12 cellular contexts compared by ENCODE assay signal in the genomic region with DNA sequence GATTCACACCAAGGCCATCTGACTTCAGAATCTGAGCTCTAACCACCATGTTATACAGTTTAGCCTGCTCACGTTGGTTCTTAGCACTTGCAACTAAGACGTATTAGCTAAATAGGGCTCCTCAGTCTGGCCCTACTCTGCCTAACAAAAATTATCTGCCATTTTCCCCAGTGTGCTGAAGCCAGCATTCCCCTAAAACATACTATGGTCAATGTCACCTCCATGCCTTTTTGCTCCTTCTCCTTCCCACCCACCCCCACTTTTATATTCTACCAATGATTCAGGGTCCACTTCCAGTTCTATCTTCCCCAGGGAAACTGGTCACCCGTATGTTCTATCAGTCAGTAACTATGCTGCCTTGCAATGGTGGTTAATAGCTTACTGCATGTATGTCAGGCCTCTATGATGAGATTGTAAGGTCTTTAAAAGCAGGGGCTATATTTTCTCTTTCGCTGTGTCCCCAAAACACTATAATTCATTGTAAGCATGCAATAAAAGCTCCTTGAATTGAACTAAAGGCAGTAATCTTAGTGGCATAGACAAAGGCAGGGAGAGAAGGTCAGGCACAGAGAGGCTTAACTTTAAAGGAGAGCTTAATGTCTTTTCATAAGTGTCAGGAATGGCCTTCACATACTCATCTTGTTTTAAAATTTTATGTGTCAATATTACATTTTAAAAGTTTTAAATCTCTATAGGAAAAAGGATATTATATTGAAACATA. TPM values are rescaled to one million over a fixed set of nuclear protein-coding genes. Genes with fewer than 3 reads are reported as not detected.
A peak's percentile ranks its signal among the peaks of the same experiment; 100 is the strongest.
DNase-seq lines count a peak whose midpoint lies in the region; ATAC-seq, FAIRE-seq and TF ChIP-seq lines count a peak whose summit lies in the region.
"Had no signal": no experiment of that assay in that cellular context is flagged by ENCODE, and none has a peak within 500 bp of the region (broad histone marks: within the 10 kb centered on the region; RNA-seq: fewer than 3 reads in every experiment).

No MANE protein-coding gene starts in this region.

- POLR2A ChIA-PET in endothelial cell of umbilical vein (lab: Charles Lee): interaction anchor here (0.5 to 0.7 kb wide), 3 partner anchors 22 to 455 kb away, joined by 3 read pairs; no protein-coding TSS in a partner anchor

- H3K4me2 ChIP-seq in endothelial cell of umbilical vein (ENCODE audit: insufficient read depth, low read length): no peak overlapping the region
- H3K4me2 ChIP-seq in osteoblast (ENCODE audit: insufficient read depth, low read length): peak overlapping the region; percentile 49

- no TSS peak for BruUV-seq in endothelial cell of umbilical vein (replicated peaks; lab: Mats Ljungman, UMichigan)

- no peak overlapping the region for H3K4me3 ChIP-seq in endothelial cell of umbilical vein (replicated peaks in 1 of 3; ENCODE audit: insufficient read depth in 1 of 3, low read depth in 1 of 3, low read length in 3 of 3)
- H3K4me3 ChIP-seq in osteoblast (ENCODE audit: insufficient read depth, low read length): no peak overlapping the region
- H3K4me3 ChIP-seq in vagina: no peak overlapping the region

- TF ChIP-seq CTCF in natural killer cell (IDR thresholded peaks at IDR 0.05): no peak
- no peak for TF ChIP-seq CTCF in endothelial cell of umbilical vein (IDR thresholded peaks at IDR 0.05; ENCODE audit: extremely low read depth in 1 of 2, insufficient read depth in 1 of 2, low read depth in 1 of 2, low read length in 2 of 2)
- TF ChIP-seq CTCF in osteoblast (IDR thresholded peaks at IDR 0.05; ENCODE audit: extremely low read depth, low read depth, low read length): no peak
- no peak for TF ChIP-seq CTCF in vagina (IDR thresholded peaks at IDR 0.05)

- H3K4me1 ChIP-seq in endothelial cell of umbilical vein (ENCODE audit: control insufficient read depth, extremely low read depth, insufficient read depth, low read length) (peaks cover 34% of the 10 kb centered on the region), osteoblast (ENCODE audit: insufficient read depth, low read length) (peaks cover 34% of the 10 kb centered on the region), vagina (peaks cover 22% of the 10 kb centered on the region)

- no peak for ATAC-seq in natural killer cell treated with Interleukin-12 subunit alpha and Interleukin-12 subunit beta and Interleukin-15 and Interleukin-18, amount 100 ng/mL, for 72 hours
- no peak for ATAC-seq in natural killer cell
- no peak for ATAC-seq in GM18907 (IDR thresholded peaks at IDR 0.05; ENCODE audit: unreplicated experiment)

- CTCF ChIA-PET in endothelial cell of umbilical vein (lab: Charles Lee): interaction anchor here (1.1 to 1.9 kb wide), 4 partner anchors 10 to 138 kb away, joined by 4 to 5 read pairs (median 4); no protein-coding TSS in a partner anchor

- FAIRE-seq in endothelial cell of umbilical vein (lab: Jason Lieb, UNC): no peak
- FAIRE-seq: small intestine had no signal

- no peaks in the 10 kb centered on the region for H3K27me3 ChIP-seq in endothelial cell of umbilical vein (ENCODE audit: control insufficient read depth in 2 of 2, insufficient read depth in 2 of 2, low read length in 2 of 2)
- H3K27me3 ChIP-seq in osteoblast (ENCODE audit: insufficient read depth, low read length): no peaks in the 10 kb centered on the region
- H3K27me3 ChIP-seq in vagina: no peaks in the 10 kb centered on the region

- H4K20me1 ChIP-seq in endothelial cell of umbilical vein (replicated peaks; ENCODE audit: control insufficient read depth, extremely low read depth, insufficient read depth, low read length) (no peaks in the 10 kb centered on the region), osteoblast (ENCODE audit: insufficient read depth, low read length) (no peaks in the 10 kb centered on the region)

- H2AFZ ChIP-seq in endothelial cell of umbilical vein (ENCODE audit: low read depth, low read length): peak overlapping the region; percentile 6
- H2AFZ ChIP-seq in osteoblast (ENCODE audit: low read length): no peak overlapping the region

- no peak overlapping the region for H3K9ac ChIP-seq in endothelial cell of umbilical vein (replicated peaks; ENCODE audit: extremely low read depth, insufficient read depth, low read length)

- dilution Hi-C loops in endothelial cell of umbilical vein (cut with MboI; ENCODE audit: extremely low pct_ligation_motif_present, low sequenced_read_pairs): no loop called here

- peak overlapping the region; percentile 85 to 95 for H3K27ac Mint-ChIP-seq in natural killer cell treated with Interleukin-12 subunit alpha and Interleukin-12 subunit beta and Interleukin-15 and Interleukin-18, amount 100 ng/mL, for 72 hours
- no peak overlapping the region for H3K27ac Mint-ChIP-seq in natural killer cell
- no peak overlapping the region for H3K27ac Mint-ChIP-seq in activated CD4-positive, alpha-beta T cell treated with anti-CD3 and anti-CD28 coated beads, Interleukin-2, amount 10 ng/mL, durations not matched to agents 24 days and 14 days

- no peaks in the 10 kb centered on the region for H3K79me2 ChIP-seq in endothelial cell of umbilical vein (ENCODE audit: control insufficient read depth, insufficient read depth, low read length)
- no peaks in the 10 kb centered on the region for H3K79me2 ChIP-seq in osteoblast (ENCODE audit: insufficient read depth, low read length)

- peaks cover 4% of the 10 kb centered on the region for H3K9me3 Mint-ChIP-seq in natural killer cell treated with Interleukin-12 subunit alpha and Interleukin-12 subunit beta and Interleukin-15 and Interleukin-18, amount 100 ng/mL, for 72 hours
- no peaks in the 10 kb centered on the region for H3K9me3 Mint-ChIP-seq in natural killer cell
- H3K9me3 Mint-ChIP-seq in activated CD4-positive, alpha-beta T cell treated with anti-CD3 and anti-CD28 coated beads, Interleukin-2, amount 10 ng/mL, durations not matched to agents 24 days and 14 days: peaks cover 19% of the 10 kb centered on the region
- H3K9me3 Mint-ChIP-seq: activated naive CD4-positive, alpha-beta T cell treated with anti-CD3 and anti-CD28 coated beads, Interleukin-2, amount 10 ng/mL, durations not matched to agents 7 days and 5 days had no signal

- peaks cover 10% of the 10 kb centered on the region for H3K36me3 Mint-ChIP-seq in natural killer cell treated with Interleukin-12 subunit alpha and Interleukin-12 subunit beta and Interleukin-15 and Interleukin-18, amount 100 ng/mL, for 72 hours
- H3K36me3 Mint-ChIP-seq in natural killer cell: no peaks in the 10 kb centered on the region
- H3K36me3 Mint-ChIP-seq in activated CD4-positive, alpha-beta T cell treated with anti-CD3 and anti-CD28 coated beads, Interleukin-2, amount 10 ng/mL, durations not matched to agents 24 days and 14 days (ENCODE audit: low read depth): peaks cover 15% of the 10 kb centered on the region

- intact Hi-C loops in natural killer cell (cut with micrococcal nuclease): no loop called here
- intact Hi-C loops in endothelial cell of umbilical vein (cut with micrococcal nuclease): loop anchor here (2.0 kb wide), 1 partner anchor 40 kb away; the partner anchor contains the start of gene COX17
- intact Hi-C loops in vagina (cut with DNase I): no loop called here
- intact Hi-C loops in activated CD4-positive, alpha-beta T cell treated with anti-CD3 and anti-CD28 coated beads, Interleukin-2, amount 10 ng/mL, durations not matched to agents 24 days and 14 days (cut with micrococcal nuclease): loop anchor here (5.0 kb wide), 2 partner anchors 55 to 400 kb away; no protein-coding TSS in a partner anchor

- peak overlapping the region; percentile 80 for H3K27ac ChIP-seq in endothelial cell of umbilical vein (ENCODE audit: insufficient read depth, low read depth, low read length)
- H3K27ac ChIP-seq in osteoblast (ENCODE audit: low read depth, low read length): peak overlapping the region; percentile 98
- H3K27ac ChIP-seq in vagina: peak overlapping the region; percentile 67

- H3K4me3 Mint-ChIP-seq in natural killer cell treated with Interleukin-12 subunit alpha and Interleukin-12 subunit beta and Interleukin-15 and Interleukin-18, amount 100 ng/mL, for 72 hours: no peak overlapping the region
- no peak overlapping the region for H3K4me3 Mint-ChIP-seq in natural killer cell
- no peak overlapping the region for H3K4me3 Mint-ChIP-seq in activated CD4-positive, alpha-beta T cell treated with anti-CD3 and anti-CD28 coated beads, Interleukin-2, amount 10 ng/mL, durations not matched to agents 24 days and 14 days
- H3K4me3 Mint-ChIP-seq: activated CD8-positive, alpha-beta T cell treated with anti-CD3 and anti-CD28 coated beads for 36 hours; activated naive CD4-positive, alpha-beta T cell treated with anti-CD3 and anti-CD28 coated beads, Interleukin-2, amount 10 ng/mL, durations not matched to agents 7 days and 5 days had no signal

- peaks cover 24 to 30% of the 10 kb centered on the region in 2 donors for H3K4me1 Mint-ChIP-seq in natural killer cell treated with Interleukin-12 subunit alpha and Interleukin-12 subunit beta and Interleukin-15 and Interleukin-18, amount 100 ng/mL, for 72 hours (ENCODE audit: low read depth in 2 of 2)
- peaks cover 11 to 15% of the 10 kb centered on the region in 2 donors for H3K4me1 Mint-ChIP-seq in natural killer cell
- peaks cover 31% of the 10 kb centered on the region for H3K4me1 Mint-ChIP-seq in activated CD4-positive, alpha-beta T cell treated with anti-CD3 and anti-CD28 coated beads, Interleukin-2, amount 10 ng/mL, durations not matched to agents 24 days and 14 days

- H3K9me1 ChIP-seq in endothelial cell of umbilical vein (replicated peaks; ENCODE audit: control insufficient read depth, extremely low read depth, insufficient read depth, low read length): no peaks in the 10 kb centered on the region

- DNase-seq in natural killer cell treated with Interleukin-12 subunit alpha and Interleukin-12 subunit beta and Interleukin-15 and Interleukin-18, amount 100 ng/mL, for 72 hours (ENCODE audit: low spot score): no peak
- DNase-seq in natural killer cell (no peak), endothelial cell of umbilical vein (ENCODE audit: low read depth, low spot score) (no peak), osteoblast (ENCODE audit: insufficient read length, low spot score, missing footprints) (peak; percentile 58), vagina (ENCODE audit: extremely low spot score in 2 of 2) (no peak), COR-L47 (lab: John Stamatoyannopoulos, UW) (no peak)
- no peak for DNase-seq in activated CD4-positive, alpha-beta T cell treated with anti-CD3 and anti-CD28 coated beads, Interleukin-2, amount 10 ng/mL, durations not matched to agents 24 days and 14 days
- DNase-seq: activated CD8-positive, alpha-beta T cell treated with anti-CD3 and anti-CD28 coated beads for 36 hours; activated naive CD4-positive, alpha-beta T cell treated with anti-CD3 and anti-CD28 coated beads, Interleukin-2, amount 10 ng/mL, durations not matched to agents 7 days and 5 days; NCI-H2107; small intestine had no signal

- peaks cover 0 to 2% of the 10 kb centered on the region in 2 donors for H3K27me3 Mint-ChIP-seq in natural killer cell treated with Interleukin-12 subunit alpha and Interleukin-12 subunit beta and Interleukin-15 and Interleukin-18, amount 100 ng/mL, for 72 hours
- H3K27me3 Mint-ChIP-seq in natural killer cell (ENCODE audit: low read depth in 2 of 2): peaks cover 0 to 3% of the 10 kb centered on the region in 2 donors
- H3K27me3 Mint-ChIP-seq in activated CD4-positive, alpha-beta T cell treated with anti-CD3 and anti-CD28 coated beads, Interleukin-2, amount 10 ng/mL, durations not matched to agents 24 days and 14 days: no peaks in the 10 kb centered on the region
- H3K27me3 Mint-ChIP-seq: activated CD8-positive, alpha-beta T cell treated with anti-CD3 and anti-CD28 coated beads for 36 hours had no signal

- TF ChIP-seq POLR2A in endothelial cell of umbilical vein (IDR thresholded peaks at IDR 0.05; ENCODE audit: low read depth, low read length): no peak
- TF ChIP-seq POLR2A in vagina (IDR thresholded peaks at IDR 0.05): no peak

- H3K36me3 ChIP-seq in endothelial cell of umbilical vein (ENCODE audit: control insufficient read depth in 2 of 2, extremely low read depth in 1 of 2, insufficient read depth in 2 of 2, low read length in 2 of 2): no peaks in the 10 kb centered on the region
- H3K36me3 ChIP-seq in osteoblast (ENCODE audit: insufficient read depth, low read length): no peaks in the 10 kb centered on the region
- no peaks in the 10 kb centered on the region for H3K36me3 ChIP-seq in vagina

- no peaks in the 10 kb centered on the region for H3K9me3 ChIP-seq in endothelial cell of umbilical vein (replicated peaks; ENCODE audit: control insufficient read depth, insufficient read depth, low read length)
- no peaks in the 10 kb centered on the region for H3K9me3 ChIP-seq in osteoblast (ENCODE audit: low read depth, low read length)
- no peaks in the 10 kb centered on the region for H3K9me3 ChIP-seq in vagina

RNA-seq across cellular contexts. Expression of gene POPDC2, which starts 23.3 kb away (rescaled TPM):
- total RNA-seq in natural killer cell treated with Interleukin-12 subunit alpha and Interleukin-12 subunit beta and Interleukin-15 and Interleukin-18, amount 100 ng/mL, for 72 hours: 1 to 10 TPM; 3.6 to 4.1 TPM
- total RNA-seq in natural killer cell: 1 to 10 TPM; 6.2 to 8.0 (median 7.9) TPM
- 0.66 TPM in 1 of 2 replicates, not detected in the other for total RNA-seq in endothelial cell of umbilical vein
- 0.57 and 1.3 TPM in 2 replicates for polyA plus RNA-seq in endothelial cell of umbilical vein
- polyA plus RNA-seq in endothelial cell of umbilical vein (2011; cell fraction: cytosol; rRNA removed): 0.17 and 0.32 TPM in 2 replicates
- polyA plus RNA-seq in endothelial cell of umbilical vein (2011; cell fraction: nucleus; rRNA removed): 1.7 and 2.5 TPM in 2 replicates
- polyA plus RNA-seq in endothelial cell of umbilical vein (2012): 0.15 and 0.43 TPM in 2 replicates
- 0.42 and 1.6 TPM in 2 replicates for polyA minus RNA-seq in endothelial cell of umbilical vein
- polyA minus RNA-seq in endothelial cell of umbilical vein (2011; cell fraction: cytosol; rRNA and poly(A)+ RNA removed): not detected
- 0.67 and 3.5 TPM in 2 replicates for polyA minus RNA-seq in endothelial cell of umbilical vein (2011; cell fraction: nucleus; rRNA and poly(A)+ RNA removed)
- total RNA-seq in osteoblast: 1.1 and 1.8 TPM in 2 replicates
- total RNA-seq in vagina: 3.4 TPM
- total RNA-seq in activated CD4-positive, alpha-beta T cell treated with anti-CD3 and anti-CD28 coated beads, Interleukin-2, amount 10 ng/mL, durations not matched to agents 24 days and 14 days: 0.63 and 0.66 TPM in 2 replicates

RNA-seq across cellular contexts. Expression of gene PLA1A, which starts 39.4 kb away (rescaled TPM):
- total RNA-seq in natural killer cell treated with Interleukin-12 subunit alpha and Interleukin-12 subunit beta and Interleukin-15 and Interleukin-18, amount 100 ng/mL, for 72 hours: under 1 TPM in 1 of 2 donors, not detected in 1; 0.19 TPM
- under 1 TPM in 2 of 3 donors, not detected in 1; 0.20 to 0.34 TPM for total RNA-seq in natural killer cell
- not detected in 2 replicates for total RNA-seq in endothelial cell of umbilical vein
- 0.07 and 0.14 TPM in 2 replicates for polyA plus RNA-seq in endothelial cell of umbilical vein
- polyA plus RNA-seq in endothelial cell of umbilical vein (2011; cell fraction: cytosol; rRNA removed): 0.10 and 0.12 TPM in 2 replicates
- not detected in 2 replicates for polyA plus RNA-seq in endothelial cell of umbilical vein (2011; cell fraction: nucleus; rRNA removed)
- 0.66 and 1.2 TPM in 2 replicates for polyA plus RNA-seq in endothelial cell of umbilical vein (2012)
- polyA minus RNA-seq in endothelial cell of umbilical vein: 0.58 TPM in 1 of 2 replicates, not detected in the other
- not detected for polyA minus RNA-seq in endothelial cell of umbilical vein (2011; cell fraction: cytosol; rRNA and poly(A)+ RNA removed)
- polyA minus RNA-seq in endothelial cell of umbilical vein (2011; cell fraction: nucleus; rRNA and poly(A)+ RNA removed): not detected in 2 replicates
- under 0.01 and 0.36 TPM in 2 replicates for total RNA-seq in osteoblast
- total RNA-seq in vagina: 1.7 TPM
- total RNA-seq in activated CD4-positive, alpha-beta T cell treated with anti-CD3 and anti-CD28 coated beads, Interleukin-2, amount 10 ng/mL, durations not matched to agents 24 days and 14 days: 0.26 and 0.31 TPM in 2 replicates
- total RNA-seq: activated CD8-positive, alpha-beta T cell treated with anti-CD3 and anti-CD28 coated beads for 36 hours had no signal

RNA-seq across cellular contexts. Expression of gene COX17, which starts 40.2 kb away (rescaled TPM):
- total RNA-seq in natural killer cell treated with Interleukin-12 subunit alpha and Interleukin-12 subunit beta and Interleukin-15 and Interleukin-18, amount 100 ng/mL, for 72 hours: 10 to 100 TPM; 98.7 to 99.9 TPM
- total RNA-seq in natural killer cell: 10 to 100 TPM; 35.6 to 44.8 (median 40.6) TPM
- total RNA-seq in endothelial cell of umbilical vein: 31.3 and 37.6 TPM in 2 replicates
- 15.3 and 19.8 TPM in 2 replicates for polyA plus RNA-seq in endothelial cell of umbilical vein
- 29.5 and 31.5 TPM in 2 replicates for polyA plus RNA-seq in endothelial cell of umbilical vein (2011; cell fraction: cytosol; rRNA removed)
- polyA plus RNA-seq in endothelial cell of umbilical vein (2011; cell fraction: nucleus; rRNA removed): 7.1 and 10.8 TPM in 2 replicates
- polyA plus RNA-seq in endothelial cell of umbilical vein (2012): 34.2 and 44.9 TPM in 2 replicates
- polyA minus RNA-seq in endothelial cell of umbilical vein: 9.2 and 9.8 TPM in 2 replicates
- polyA minus RNA-seq in endothelial cell of umbilical vein (2011; cell fraction: cytosol; rRNA and poly(A)+ RNA removed): 19.5 TPM
- polyA minus RNA-seq in endothelial cell of umbilical vein (2011; cell fraction: nucleus; rRNA and poly(A)+ RNA removed): 11.0 and 11.2 TPM in 2 replicates
- total RNA-seq in osteoblast: 8.0 and 13.3 TPM in 2 replicates
- total RNA-seq in vagina: 27.3 TPM
- 61.0 and 70.0 TPM in 2 replicates for total RNA-seq in activated CD4-positive, alpha-beta T cell treated with anti-CD3 and anti-CD28 coated beads, Interleukin-2, amount 10 ng/mL, durations not matched to agents 24 days and 14 days

RNA-seq across cellular contexts. Expression of gene ADPRH, which starts 57.8 kb away (rescaled TPM):
- 10 to 100 TPM in 1 of 2 donors, 1 to 10 TPM in 1; 9.2 to 10.7 TPM for total RNA-seq in natural killer cell treated with Interleukin-12 subunit alpha and Interleukin-12 subunit beta and Interleukin-15 and Interleukin-18, amount 100 ng/mL, for 72 hours
- total RNA-seq in natural killer cell (1 to 10 TPM; 3.8 to 6.2 (median 4.5) TPM), endothelial cell of umbilical vein (6.0 and 8.0 TPM in 2 replicates), osteoblast (7.2 and 8.3 TPM in 2 replicates), vagina (2.9 TPM)
- 3.3 and 3.5 TPM in 2 replicates for polyA plus RNA-seq in endothelial cell of umbilical vein
- 3.1 and 3.2 TPM in 2 replicates for polyA plus RNA-seq in endothelial cell of umbilical vein (2011; cell fraction: cytosol; rRNA removed)
- polyA plus RNA-seq in endothelial cell of umbilical vein (2011; cell fraction: nucleus; rRNA removed): 1.6 and 2.0 TPM in 2 replicates
- 2.8 and 3.1 TPM in 2 replicates for polyA plus RNA-seq in endothelial cell of umbilical vein (2012)
- 4.3 and 7.2 TPM in 2 replicates for polyA minus RNA-seq in endothelial cell of umbilical vein
- polyA minus RNA-seq in endothelial cell of umbilical vein (2011; cell fraction: cytosol; rRNA and poly(A)+ RNA removed): not detected
- polyA minus RNA-seq in endothelial cell of umbilical vein (2011; cell fraction: nucleus; rRNA and poly(A)+ RNA removed): 0.91 and 1.8 TPM in 2 replicates
- 3.6 and 4.2 TPM in 2 replicates for total RNA-seq in activated CD4-positive, alpha-beta T cell treated with anti-CD3 and anti-CD28 coated beads, Interleukin-2, amount 10 ng/mL, durations not matched to agents 24 days and 14 days

Comparison
In these comparisons a context has a peak if more than half of its experiments do, and no peak if none do; other contexts are left out.
1. H3K27ac Mint-ChIP-seq: peak in natural killer cell treated with Interleukin-12 subunit alpha and Interleukin-12 subunit beta and Interleukin-15 and Interleukin-18, amount 100 ng/mL, for 72 hours (2 of 2); none in natural killer cell (0 of 2) and activated CD4-positive, alpha-beta T cell treated with anti-CD3 and anti-CD28 coated beads, Interleukin-2, amount 10 ng/mL, durations not matched to agents 24 days and 14 days (single experiment).
2. intact Hi-C loops: an anchor here in endothelial cell of umbilical vein (2.0 kb wide) and activated CD4-positive, alpha-beta T cell treated with anti-CD3 and anti-CD28 coated beads, Interleukin-2, amount 10 ng/mL, durations not matched to agents 24 days and 14 days (5.0 kb wide); none called in natural killer cell and vagina.
3. Peak in every context shown above with its lines, with median percentiles within 50 percentile points of each other: H3K27ac ChIP-seq.